In genomic region chr15:63474810-63475316, GRCh38 we compare ENCODE assay signal across 8 cellular contexts. TPM values are rescaled to one million over a fixed set of nuclear protein-coding genes. Genes with fewer than 3 reads are reported as not detected.
DNase-seq lines count a peak whose midpoint lies in the region; TF ChIP-seq lines count a peak whose summit lies in the region.

No MANE protein-coding gene starts in this region.

- no peak for TF ChIP-seq POLR2A in esophagus muscularis mucosa (IDR thresholded peaks at IDR 0.05; ENCODE audit: low read depth)

- no peaks in the 10 kb centered on the region for H3K36me3 Mint-ChIP-seq in T-helper 1 cell treated with Interleukin-12 subunit alpha and Interleukin-12 subunit beta and Interleukin-4 antibody, amounts not matched to agents 30 μg/mL and 1 μg/mL, for 36 hours (ENCODE audit: low read depth)

- peaks cover 5% of the 10 kb centered on the region for H3K27me3 Mint-ChIP-seq in T-helper 1 cell treated with Interleukin-12 subunit alpha and Interleukin-12 subunit beta and Interleukin-4 antibody, amounts not matched to agents 30 μg/mL and 1 μg/mL, for 36 hours (ENCODE audit: low read depth)

- TF ChIP-seq EP300 in esophagus muscularis mucosa (IDR thresholded peaks at IDR 0.05), result no peak

- 76% methylated on average over 7 of the region's 9 CpGs for WGBS in esophagus muscularis mucosa

- DNase-seq in T-helper 1 cell (no peak), NAMALWA (ENCODE audit: low spot score) (peak; percentile 91), esophagus muscularis mucosa (ENCODE audit: extremely low spot score) (no peak), GDM1 (lab: John Stamatoyannopoulos, UW) (no peak), foreskin fibroblast (no peak)
- no peak for DNase-seq in activated CD4-positive, CD25-positive, alpha-beta regulatory T cell (lab: John Stamatoyannopoulos, UW)

- CTCF ChIA-PET in HEK293 (lab: Yijun Ruan, JAX), result interaction anchor here (2.0 to 2.4 kb wide), 2 partner anchors 9 to 13 kb away, joined by 8 to 11 read pairs; no protein-coding TSS in a partner anchor

- H3K36me3 ChIP-seq in HEK293 (ENCODE audit: control insufficient read depth in 2 of 2, insufficient read depth in 1 of 2, low read length in 2 of 2) (no peaks in the 10 kb centered on the region), esophagus muscularis mucosa (no peaks in the 10 kb centered on the region)

- H3K4me3 ChIP-seq in HEK293 (ENCODE audit: low read depth, low read length), result no peak overlapping the region
- H3K4me3 ChIP-seq in esophagus muscularis mucosa, result no peak overlapping the region
- no peak overlapping the region for H3K4me3 ChIP-seq in foreskin fibroblast (ENCODE audit: low read depth in 1 of 2, low read length in 2 of 2)

- TF ChIP-seq CTCF in HEK293 (tag by site-specific recombination; IDR thresholded peaks at IDR 0.05) (no peak), esophagus muscularis mucosa (IDR thresholded peaks at IDR 0.05) (no peak), foreskin fibroblast (IDR thresholded peaks at IDR 0.05; ENCODE audit: low read depth, low read length) (no peak)

- H3K4me1 ChIP-seq in HEK293 (ENCODE audit: control insufficient read depth, insufficient read depth, low read length) (peaks cover 14% of the 10 kb centered on the region), esophagus muscularis mucosa (peaks cover 8 to 42% (median 37%) of the 10 kb centered on the region in 4 donors)

- H3K27me3 ChIP-seq in esophagus muscularis mucosa, result no peaks in the 10 kb centered on the region

- peak overlapping the region; percentile 53 for H3K27ac Mint-ChIP-seq in T-helper 1 cell treated with Interleukin-12 subunit alpha and Interleukin-12 subunit beta and Interleukin-4 antibody, amounts not matched to agents 30 μg/mL and 1 μg/mL, for 36 hours

- H3K4me1 Mint-ChIP-seq in T-helper 1 cell treated with Interleukin-12 subunit alpha and Interleukin-12 subunit beta and Interleukin-4 antibody, amounts not matched to agents 30 μg/mL and 1 μg/mL, for 36 hours (ENCODE audit: low read depth), result peaks cover 45% of the 10 kb centered on the region

- no peak overlapping the region for H3K27ac ChIP-seq in HEK293 (ENCODE audit: extremely low read depth, low read depth, low read length)
- peak overlapping the region; percentile 45 to 68 (median 56) for H3K27ac ChIP-seq in esophagus muscularis mucosa (replicated peaks in 1 of 4)

- no peak overlapping the region for H3K4me3 Mint-ChIP-seq in T-helper 1 cell treated with Interleukin-12 subunit alpha and Interleukin-12 subunit beta and Interleukin-4 antibody, amounts not matched to agents 30 μg/mL and 1 μg/mL, for 36 hours

- intact Hi-C loops in esophagus muscularis mucosa (cut with DNase I), result no loop called here

- no peaks in the 10 kb centered on the region for H3K9me3 ChIP-seq in HEK293 (ENCODE audit: control insufficient read depth, insufficient read depth, low read depth, low read length)
- H3K9me3 ChIP-seq in esophagus muscularis mucosa, result no peaks in the 10 kb centered on the region

- POLR2A ChIA-PET in HEK293 (lab: Yijun Ruan, JAX), result no interaction called here

- H3K9me3 Mint-ChIP-seq in T-helper 1 cell treated with Interleukin-12 subunit alpha and Interleukin-12 subunit beta and Interleukin-4 antibody, amounts not matched to agents 30 μg/mL and 1 μg/mL, for 36 hours, result no peaks in the 10 kb centered on the region

TF ChIP-seq in HEK293, 187 proteins besides CTCF, POLR2A, EP300 and RAD21:
- TF ChIP-seq WT1 (tag by site-specific recombination; IDR thresholded peaks at IDR 0.05) (peak; percentile 47; the same call in 1 of the 2 replicates), ZNF174 (tag by site-specific recombination; IDR thresholded peaks at IDR 0.05) (no peak), ZNF362 (tag by site-specific recombination; IDR thresholded peaks at IDR 0.05) (0 out of 2 replicates have a peak, but pooled peaks have one; percentile 17), SP7 (tag by site-specific recombination; IDR thresholded peaks at IDR 0.05) (peak; percentile 25; the same call in 1 of the 2 replicates), ZNF175 (tag by site-specific recombination; IDR thresholded peaks at IDR 0.05) (no peak)

RNA-seq across cellular contexts. Expression of gene USP3, which starts 29.5 kb away (rescaled TPM):
- total RNA-seq in esophagus muscularis mucosa, result 10 to 100 TPM; 40.1 to 46.5 (median 41.3) TPM
